In genomic region chr4:100314057-100314456, GRCh38 we compare ENCODE assay signal across 26 cellular contexts.
"Had no signal": no experiment of that assay in that cellular context is flagged by ENCODE, and none has a peak within 500 bp of the region (broad histone marks: within the 10 kb centered on the region; RNA-seq: fewer than 3 reads in every experiment).

No MANE protein-coding gene starts in this region.

- H2AFZ ChIP-seq: parathyroid adenoma had no signal

- H3K4me3 ChIP-seq: colonic mucosa, esophagus squamous epithelium, right atrium auricular region, suprapubic skin, tibial artery, upper lobe of right lung had no signal

- H3K27ac ChIP-seq: colonic mucosa, epithelial cell of prostate, esophagus squamous epithelium, parathyroid adenoma, right atrium auricular region, suprapubic skin, tibial artery, upper lobe of right lung had no signal

- H3K9me3 ChIP-seq: colonic mucosa, esophagus squamous epithelium, right atrium auricular region, suprapubic skin, tibial artery, upper lobe of right lung had no signal

- H3K27ac Mint-ChIP-seq: activated B cell treated with CpG ODN at 0.5 μM for 24 hours; activated CD8-positive, alpha-beta T cell treated with anti-CD3 and anti-CD28 coated beads for 36 hours; activated T-helper 17 cell treated with anti-CD3 and anti-CD28 coated beads, Interleukin-2, amount 50 U/mL, for 72 hours; naive thymus-derived CD4-positive, alpha-beta T cell had no signal

- H3K27me3 ChIP-seq: colonic mucosa, esophagus squamous epithelium, right atrium auricular region, suprapubic skin, tibial artery, upper lobe of right lung had no signal

- H3K4me3 Mint-ChIP-seq: activated B cell treated with CpG ODN at 0.5 μM for 24 hours; activated CD8-positive, alpha-beta T cell treated with anti-CD3 and anti-CD28 coated beads for 36 hours; activated T-cell treated with anti-CD3 and anti-CD28 coated beads, Interleukin-2, amount 50 U/mL, for 4 hours; activated T-helper 17 cell treated with anti-CD3 and anti-CD28 coated beads, Interleukin-2, amount 50 U/mL, for 72 hours; naive thymus-derived CD4-positive, alpha-beta T cell; neural crest cell had no signal

- DNase-seq: activated B cell treated with CpG ODN at 0.5 μM for 24 hours; activated CD4-positive, alpha-beta T cell treated with anti-CD3 and anti-CD28 coated beads, Interleukin-2, amount 50 U/mL, for 1 hour; activated CD8-positive, alpha-beta T cell treated with anti-CD3 and anti-CD28 coated beads for 36 hours; activated gamma-delta T cell treated with Interleukin-2 at 50 U/mL for 16 hours; activated naive CD4-positive, alpha-beta T cell treated with anti-CD3 and anti-CD28 coated beads, Interleukin-2, amount 50 U/mL, for 16 hours; activated T-cell treated with anti-CD3 and anti-CD28 coated beads, Interleukin-2, amount 50 U/mL, for 4 hours; amniotic stem cell; colonic mucosa; esophagus squamous epithelium; glutamatergic neuron; kidney; left colon; midbrain; naive thymus-derived CD4-positive, alpha-beta T cell; occipital lobe; stimulated activated CD4-positive, alpha-beta T cell treated with anti-CD3 and anti-CD28 coated beads, Interleukin-15, amount 100 ng/mL, for 24 hours; stimulated activated naive CD4-positive, alpha-beta T cell; T-helper 2 cell; tibial artery; upper lobe of right lung had no signal

- H3K9me3 Mint-ChIP-seq: activated B cell treated with CpG ODN at 0.5 μM for 24 hours; activated CD8-positive, alpha-beta T cell treated with anti-CD3 and anti-CD28 coated beads for 36 hours; activated T-cell treated with anti-CD3 and anti-CD28 coated beads, Interleukin-2, amount 50 U/mL, for 4 hours; activated T-helper 17 cell treated with anti-CD3 and anti-CD28 coated beads, Interleukin-2, amount 50 U/mL, for 72 hours; neural crest cell had no signal

- H3K9ac ChIP-seq: parathyroid adenoma had no signal

- H3K79me2 ChIP-seq: parathyroid adenoma had no signal

- ATAC-seq: activated CD8-positive, alpha-beta T cell treated with anti-CD3 and anti-CD28 coated beads for 36 hours; activated T-cell treated with anti-CD3 and anti-CD28 coated beads, Interleukin-2, amount 50 U/mL, for 4 hours; activated T-helper 17 cell treated with anti-CD3 and anti-CD28 coated beads, Interleukin-2, amount 50 U/mL, for 72 hours; left colon; naive thymus-derived CD4-positive, alpha-beta T cell; upper lobe of right lung had no signal

- H3K36me3 Mint-ChIP-seq: naive thymus-derived CD4-positive, alpha-beta T cell had no signal

- H3K4me1 ChIP-seq: colonic mucosa, parathyroid adenoma, suprapubic skin, upper lobe of right lung had no signal

- H3K4me1 Mint-ChIP-seq: activated B cell treated with CpG ODN at 0.5 μM for 24 hours; activated T-helper 17 cell treated with anti-CD3 and anti-CD28 coated beads, Interleukin-2, amount 50 U/mL, for 72 hours; naive thymus-derived CD4-positive, alpha-beta T cell; neural crest cell had no signal

- H3K36me3 ChIP-seq: colonic mucosa, esophagus squamous epithelium, right atrium auricular region, suprapubic skin, tibial artery, upper lobe of right lung had no signal
